Comparison of ENCODE assay signal across 8 cellular contexts in the genomic region with DNA sequence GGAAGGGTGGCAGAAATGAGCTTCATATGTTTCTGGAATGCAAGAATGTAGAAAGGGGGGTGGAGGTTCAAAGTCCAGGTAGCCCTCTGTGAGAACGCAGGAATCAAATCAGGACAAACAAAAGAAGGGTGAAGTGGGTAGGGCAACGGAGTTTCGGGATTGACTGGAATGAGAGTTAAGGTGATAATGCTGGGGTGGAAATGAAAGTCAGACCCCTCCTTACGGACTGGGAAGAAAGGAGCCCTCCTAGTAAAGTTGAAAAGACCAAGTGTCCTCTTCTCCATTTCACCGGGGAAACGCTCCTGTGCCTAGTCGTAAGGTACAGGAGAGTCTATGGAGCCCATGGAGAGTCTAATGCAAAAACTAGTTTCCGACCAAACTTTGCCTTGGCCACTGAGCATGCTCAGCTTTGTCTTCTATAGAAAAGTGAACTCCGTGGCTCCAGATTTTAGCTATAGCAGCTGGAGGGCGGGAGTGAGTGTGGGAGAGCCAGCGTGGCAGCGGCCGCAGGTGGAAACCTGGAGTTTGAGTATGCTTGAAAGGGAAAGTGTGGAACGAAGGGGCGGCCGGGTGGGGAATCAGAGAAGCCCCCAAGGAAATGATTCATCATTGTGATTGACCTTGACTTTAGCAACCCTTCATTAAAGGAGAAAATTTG. TPM values are rescaled to one million over a fixed set of nuclear protein-coding genes. Genes with fewer than 3 reads are reported as not detected.
DNase-seq lines count a peak whose midpoint lies in the region; ATAC-seq and TF ChIP-seq lines count a peak whose summit lies in the region.

No MANE protein-coding gene starts in this region.

- peak overlapping the region; percentile 82 for H3K9ac ChIP-seq in NT2/D1 (ENCODE audit: insufficient read length, low read depth)

- H3K4me1 ChIP-seq in NT2/D1 (ENCODE audit: insufficient read depth, insufficient read length), result no peaks in the 10 kb centered on the region
- peaks cover 28 to 29% of the 10 kb centered on the region in 2 experiments for H3K4me1 ChIP-seq in neutrophil (ENCODE audit: control insufficient read depth in 1 of 2, insufficient read depth in 1 of 2, low read depth in 1 of 2, low read length in 1 of 2)

- DNase-seq in SIG-M5 treated with dmso at 0.1 percent for 504 hours (lab: John Stamatoyannopoulos, UW; ENCODE audit: unreplicated experiment) (peak; percentile 65), SIG-M5 (lab: John Stamatoyannopoulos, UW) (no peak), HT-29 (ENCODE audit: low spot score) (peak; percentile 87), NT2/D1 (ENCODE audit: low read depth, low spot score) (no peak), glomerular visceral epithelial cell (ENCODE audit: extremely low spot score) (peak; percentile 71)
- DNase-seq in activated naive CD4-positive, alpha-beta T cell treated with Interleukin-2 at 50 U/mL for 16 hours, result peak; percentile 50

- no peak for ATAC-seq in HG02981 (IDR thresholded peaks at IDR 0.05; ENCODE audit: unreplicated experiment)

- no peak for TF ChIP-seq CTCF in neutrophil (IDR thresholded peaks at IDR 0.05)

- H3K27ac ChIP-seq in neutrophil, result no peak overlapping the region

- peaks cover 45% of the 10 kb centered on the region for H3K27me3 ChIP-seq in NT2/D1 (ENCODE audit: insufficient read depth, insufficient read length)
- H3K27me3 ChIP-seq in neutrophil, result peaks cover 37% of the 10 kb centered on the region

- no peaks in the 10 kb centered on the region for H3K36me3 ChIP-seq in NT2/D1 (ENCODE audit: insufficient read depth, insufficient read length, low read length)
- no peaks in the 10 kb centered on the region for H3K36me3 ChIP-seq in neutrophil

- H3K9me3 ChIP-seq in NT2/D1 (ENCODE audit: insufficient read depth, low read length) (no peaks in the 10 kb centered on the region), neutrophil (no peaks in the 10 kb centered on the region)

- H3K4me3 ChIP-seq in NT2/D1 (ENCODE audit: insufficient read length, low read depth), result peak overlapping the region; percentile 65
- H3K4me3 ChIP-seq in neutrophil (ENCODE audit: low read depth in 1 of 2, low read length in 1 of 2), result peak overlapping the region; percentile 69 to 76

RNA-seq across cellular contexts. Expression of a gene that starts 1.4 kb away (rescaled TPM):
- 56.7 and 64.0 TPM in 2 replicates for total RNA-seq in HT-29 (2014; rRNA removed; shearing (Covaris generic))

Comparison
In these comparisons a context has a peak if more than half of its experiments do, and no peak if none do; other contexts are left out.
1. DNase-seq: peak in SIG-M5 treated with dmso at 0.1 percent for 504 hours (single experiment), HT-29 (single experiment), activated naive CD4-positive, alpha-beta T cell treated with Interleukin-2 at 50 U/mL for 16 hours (single experiment) and glomerular visceral epithelial cell (single experiment); none in SIG-M5 (single experiment) and NT2/D1 (single experiment).